Comparison of ENCODE assay signal across 9 cellular contexts in the genomic region with DNA sequence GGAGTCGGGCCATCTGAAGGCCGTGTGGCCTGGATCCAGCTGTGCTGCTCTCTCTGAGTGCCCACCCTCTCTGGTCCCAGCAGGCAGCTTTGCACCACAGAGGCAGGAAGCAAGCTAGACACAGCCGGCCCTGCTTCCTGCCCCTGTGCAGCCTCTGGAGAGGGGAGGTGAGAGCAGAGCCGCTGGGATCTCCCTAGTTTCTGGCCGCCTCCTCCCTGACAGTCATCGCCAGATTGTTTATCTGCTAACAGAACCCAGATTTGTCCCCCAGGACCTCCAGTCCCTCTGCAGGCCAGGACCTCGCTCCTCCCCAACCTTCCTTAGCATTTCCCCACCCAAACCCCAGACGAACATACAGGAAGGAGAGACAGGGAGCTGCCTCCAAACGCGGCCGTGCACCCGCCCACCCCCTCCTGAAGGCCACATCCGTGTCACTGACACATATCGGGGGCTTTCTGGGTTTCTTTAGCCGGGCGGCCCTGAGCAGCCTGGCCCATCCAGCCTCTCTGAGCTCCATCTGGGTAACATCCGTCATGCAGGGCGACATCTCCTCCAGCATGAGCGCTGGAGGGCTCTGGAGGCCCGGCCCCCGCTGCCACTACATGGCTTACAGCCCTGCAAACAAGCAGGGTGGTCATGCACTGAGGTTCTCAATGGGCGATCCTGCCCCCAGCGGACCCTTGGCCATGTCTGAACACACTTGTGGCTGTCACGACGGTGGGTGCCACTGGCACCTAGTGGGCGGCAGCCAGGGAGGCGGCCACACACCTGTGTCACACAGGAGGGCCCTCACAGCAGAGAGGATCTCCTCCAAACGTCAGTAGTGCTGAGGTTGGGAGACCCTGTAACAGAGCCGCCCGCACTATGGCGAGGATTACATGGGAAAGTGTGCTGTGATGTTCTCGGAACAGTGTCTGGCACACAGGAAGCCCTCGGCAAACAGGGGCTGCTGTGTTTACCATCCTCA.
DNase-seq lines count a peak whose midpoint lies in the region; ATAC-seq and TF ChIP-seq lines count a peak whose summit lies in the region.
"Had no signal": no experiment of that assay in that cellular context is flagged by ENCODE, and none has a peak within 500 bp of the region (broad histone marks: within the 10 kb centered on the region; RNA-seq: fewer than 3 reads in every experiment).

No MANE protein-coding gene starts in this region.

- H3K9me3 Mint-ChIP-seq in nephron progenitor cell: no peaks in the 10 kb centered on the region

- peak; percentile 24 for TF ChIP-seq CTCF in choroid plexus epithelial cell (conservative IDR thresholded peaks at IDR 0.05; ENCODE audit: low read depth, low read length)
- TF ChIP-seq CTCF in nephron progenitor cell (IDR thresholded peaks at IDR 0.05): no peak

- H3K4me3 Mint-ChIP-seq in nephron progenitor cell: no peak overlapping the region

- no peaks in the 10 kb centered on the region for H3K36me3 Mint-ChIP-seq in nephron progenitor cell (ENCODE audit: low read depth)

- H3K27ac Mint-ChIP-seq in nephron progenitor cell: peak overlapping the region; percentile 66

- no peak overlapping the region for H3K4me3 ChIP-seq in choroid plexus epithelial cell (ENCODE audit: low read depth, low read length)
- H3K4me3 ChIP-seq: A549 had no signal

- ATAC-seq in GM21367 (IDR thresholded peaks at IDR 0.05; ENCODE audit: unreplicated experiment) (no peak), HG03342 (IDR thresholded peaks at IDR 0.05; ENCODE audit: unreplicated experiment) (no peak), GM19455 (IDR thresholded peaks at IDR 0.05; ENCODE audit: unreplicated experiment) (no peak)
- ATAC-seq: A549 had no signal

- H3K27me3 Mint-ChIP-seq in nephron progenitor cell (ENCODE audit: low read depth, poor library complexity): peaks cover 3% of the 10 kb centered on the region

- H3K4me1 Mint-ChIP-seq in nephron progenitor cell: peaks cover 55% of the 10 kb centered on the region

- peak; percentile 48 for DNase-seq in AG08396 (ENCODE audit: low spot score)
- DNase-seq in activated CD4-positive, alpha-beta T cell treated with anti-CD3 and anti-CD28 coated beads, Interleukin-2, amount 50 U/mL, for 1 hour: peak; percentile 73
- DNase-seq in choroid plexus epithelial cell (ENCODE audit: low read depth): peak; percentile 61
- no peak for DNase-seq in nephron progenitor cell
- DNase-seq in NK-92 (lab: John Stamatoyannopoulos, UW; ENCODE audit: unreplicated experiment): no peak

Comparison
In these comparisons a context has a peak if more than half of its experiments do, and no peak if none do; other contexts are left out.
1. DNase-seq: peak in AG08396 (single experiment), activated CD4-positive, alpha-beta T cell treated with anti-CD3 and anti-CD28 coated beads, Interleukin-2, amount 50 U/mL, for 1 hour (single experiment) and choroid plexus epithelial cell (single experiment); none in nephron progenitor cell (single experiment) and NK-92 (single experiment).